ENCODE assay signal across 1 cellular context in the genomic region with DNA sequence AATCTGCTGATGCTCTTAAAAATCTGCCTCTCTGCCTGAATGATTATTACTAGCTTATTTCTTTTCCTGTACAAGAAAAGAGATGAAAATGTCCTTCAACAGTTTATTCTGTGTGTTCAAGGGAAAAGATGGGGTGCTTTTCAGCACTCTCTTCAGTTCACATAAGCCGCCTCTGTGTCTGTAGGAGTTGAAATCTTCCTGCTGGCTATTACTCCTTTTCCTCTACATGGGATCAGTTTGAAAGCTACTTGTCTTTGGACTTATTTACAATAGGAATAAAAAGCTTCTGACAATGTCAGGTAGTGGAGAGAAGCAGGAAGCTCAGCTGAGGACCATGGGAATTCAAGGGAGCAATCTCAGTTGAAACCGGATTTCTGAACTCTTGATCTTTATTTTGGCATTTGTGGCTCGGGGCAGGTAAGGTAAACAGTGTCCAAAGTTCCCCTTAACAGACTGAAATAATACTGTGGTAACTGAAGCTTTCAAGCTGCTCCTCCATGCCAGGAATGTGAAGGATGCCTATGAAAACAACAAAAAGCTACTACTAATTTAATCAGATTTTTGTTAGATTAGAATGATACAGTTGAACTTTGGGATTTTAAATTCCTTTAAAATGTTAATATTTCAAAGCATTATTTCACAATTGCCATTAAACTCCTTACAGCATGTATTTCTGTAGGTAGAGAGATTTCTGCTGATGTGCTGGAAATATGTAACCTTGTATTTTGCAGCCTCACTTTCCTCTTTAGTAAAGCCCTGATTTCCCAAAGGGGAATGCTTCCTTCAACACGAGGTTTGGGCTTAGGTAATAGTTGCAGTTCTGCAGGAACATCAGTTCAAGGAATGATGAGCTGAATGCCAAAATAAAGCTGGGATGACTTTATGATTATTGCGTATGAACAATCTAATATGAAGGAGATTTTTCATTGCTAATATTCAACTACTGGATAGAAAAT.
TF ChIP-seq lines count a peak whose summit lies in the region.

No MANE protein-coding gene starts in this region.

TF ChIP-seq in HepG2, 621 proteins besides CTCF, POLR2A, EP300 and RAD21 (continued from another document and continues in another):
- TF ChIP-seq, protein P1, sequence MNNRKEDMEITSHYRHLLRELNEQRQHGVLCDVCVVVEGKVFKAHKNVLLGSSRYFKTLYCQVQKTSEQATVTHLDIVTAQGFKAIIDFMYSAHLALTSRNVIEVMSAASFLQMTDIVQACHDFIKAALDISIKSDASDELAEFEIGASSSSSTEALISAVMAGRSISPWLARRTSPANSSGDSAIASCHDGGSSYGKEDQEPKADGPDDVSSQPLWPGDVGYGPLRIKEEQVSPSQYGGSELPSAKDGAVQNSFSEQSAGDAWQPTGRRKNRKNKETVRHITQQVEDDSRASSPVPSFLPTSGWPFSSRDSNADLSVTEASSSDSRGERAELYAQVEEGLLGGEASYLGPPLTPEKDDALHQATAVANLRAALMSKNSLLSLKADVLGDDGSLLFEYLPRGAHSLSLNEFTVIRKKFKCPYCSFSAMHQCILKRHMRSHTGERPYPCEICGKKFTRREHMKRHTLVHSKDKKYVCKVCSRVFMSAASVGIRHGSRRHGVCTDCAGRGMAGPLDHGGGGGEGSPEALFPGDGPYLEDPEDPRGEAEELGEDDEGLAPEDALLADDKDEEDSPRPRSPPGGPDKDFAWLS (CRISPR knock-in tag; IDR thresholded peaks at IDR 0.05; ENCODE audit: borderline replicate concordance), result no peak
- TF ChIP-seq ERF (CRISPR knock-in tag; IDR thresholded peaks at IDR 0.05) (peak; percentile 73; the same call in 1 of the 2 replicates), ZNF441 (CRISPR knock-in tag; IDR thresholded peaks at IDR 0.05; ENCODE audit: borderline replicate concordance) (no peak), ZNF562 (CRISPR knock-in tag; IDR thresholded peaks at IDR 0.05; ENCODE audit: borderline replicate concordance) (no peak), ZNF234 (CRISPR knock-in tag; conservative IDR thresholded peaks at IDR 0.05) (no peak), SAP130 (CRISPR knock-in tag; IDR thresholded peaks at IDR 0.05; ENCODE audit: low read depth) (peak; percentile 81), ZNF598 (CRISPR knock-in tag; IDR thresholded peaks at IDR 0.05; ENCODE audit: borderline replicate concordance) (no peak), ZNF614 (CRISPR knock-in tag; IDR thresholded peaks at IDR 0.05; ENCODE audit: borderline replicate concordance) (peak; percentile 65; the same call in 1 of the 2 replicates), ZNF329 (CRISPR knock-in tag; IDR thresholded peaks at IDR 0.05; ENCODE audit: low read depth) (no peak), SMARCE1 (IDR thresholded peaks at IDR 0.05; ENCODE audit: borderline replicate concordance) (no peak), ZSCAN9 (CRISPR knock-in tag; IDR thresholded peaks at IDR 0.05; ENCODE audit: borderline replicate concordance) (no peak), DMTF1 (CRISPR knock-in tag; IDR thresholded peaks at IDR 0.05) (no peak), MAFF (IDR thresholded peaks at IDR 0.05; ENCODE audit: low read depth, low read length) (no peak; the same call in 1 of the 2 replicates), ZNF878 (CRISPR knock-in tag; IDR thresholded peaks at IDR 0.05) (peak; percentile 55; the same call in 1 of the 2 replicates), RBAK (CRISPR knock-in tag; IDR thresholded peaks at IDR 0.05) (0 out of 2 replicates have a peak, but pooled peaks have one; percentile 50), ZSCAN22 (CRISPR knock-in tag; IDR thresholded peaks at IDR 0.05) (no peak), KDM3A (CRISPR knock-in tag; IDR thresholded peaks at IDR 0.05; ENCODE audit: low read depth) (no peak), TAF1 (CRISPR knock-in tag; IDR thresholded peaks at IDR 0.05) (no peak), MLLT10 (CRISPR knock-in tag; IDR thresholded peaks at IDR 0.05) (no peak), ZNF839 (CRISPR knock-in tag; IDR thresholded peaks at IDR 0.05; ENCODE audit: borderline replicate concordance) (no peak), MIXL1 (CRISPR knock-in tag; IDR thresholded peaks at IDR 0.05) (0 out of 2 replicates have a peak, but pooled peaks have one; percentile 39), ELF3 (CRISPR knock-in tag; IDR thresholded peaks at IDR 0.05) (peak; percentile 91), ZNF205 (CRISPR knock-in tag; IDR thresholded peaks at IDR 0.05) (no peak), FOXA1 (IDR thresholded peaks at IDR 0.05) (no peak), FOXA1 (CRISPR knock-in tag; IDR thresholded peaks at IDR 0.05) (peak; percentile 77), ZNF138 (CRISPR knock-in tag; IDR thresholded peaks at IDR 0.05; ENCODE audit: low read depth) (no peak), NAIF1 (CRISPR knock-in tag; IDR thresholded peaks at IDR 0.05; ENCODE audit: borderline replicate concordance) (no peak), KAT7 (CRISPR knock-in tag; IDR thresholded peaks at IDR 0.05; ENCODE audit: borderline replicate concordance) (no peak), MED8 (CRISPR knock-in tag; IDR thresholded peaks at IDR 0.05; ENCODE audit: insufficient replicate concordance) (no peak), CHD2 (IDR thresholded peaks at IDR 0.05; ENCODE audit: low read depth, low read length) (no peak), MZF1 (CRISPR knock-in tag; IDR thresholded peaks at IDR 0.05; ENCODE audit: borderline replicate concordance) (no peak), ZNF75D (CRISPR knock-in tag; IDR thresholded peaks at IDR 0.05; ENCODE audit: borderline replicate concordance) (no peak)
- TF ChIP-seq, protein P2, sequence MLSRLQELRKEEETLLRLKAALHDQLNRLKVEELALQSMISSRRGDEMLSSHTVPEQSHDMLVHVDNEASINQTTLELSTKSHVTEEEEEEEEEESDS (CRISPR knock-in tag; IDR thresholded peaks at IDR 0.05; ENCODE audit: borderline replicate concordance), result no peak
- TF ChIP-seq, protein P3, sequence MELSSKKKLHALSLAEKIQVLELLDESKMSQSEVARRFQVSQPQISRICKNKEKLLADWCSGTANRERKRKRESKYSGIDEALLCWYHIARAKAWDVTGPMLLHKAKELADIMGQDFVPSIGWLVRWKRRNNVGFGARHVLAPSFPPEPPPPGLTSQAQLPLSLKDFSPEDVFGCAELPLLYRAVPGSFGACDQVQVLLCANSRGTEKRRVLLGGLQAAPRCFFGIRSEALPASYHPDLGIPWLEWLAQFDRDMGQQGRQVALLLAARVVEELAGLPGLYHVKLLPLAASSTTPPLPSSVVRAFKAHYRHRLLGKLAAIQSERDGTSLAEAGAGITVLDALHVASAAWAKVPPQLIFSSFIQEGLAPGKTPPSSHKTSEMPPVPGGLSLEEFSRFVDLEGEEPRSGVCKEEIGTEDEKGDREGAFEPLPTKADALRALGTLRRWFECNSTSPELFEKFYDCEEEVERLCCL (CRISPR knock-in tag; IDR thresholded peaks at IDR 0.05; ENCODE audit: borderline replicate concordance), result no peak
- TF ChIP-seq, protein P4, sequence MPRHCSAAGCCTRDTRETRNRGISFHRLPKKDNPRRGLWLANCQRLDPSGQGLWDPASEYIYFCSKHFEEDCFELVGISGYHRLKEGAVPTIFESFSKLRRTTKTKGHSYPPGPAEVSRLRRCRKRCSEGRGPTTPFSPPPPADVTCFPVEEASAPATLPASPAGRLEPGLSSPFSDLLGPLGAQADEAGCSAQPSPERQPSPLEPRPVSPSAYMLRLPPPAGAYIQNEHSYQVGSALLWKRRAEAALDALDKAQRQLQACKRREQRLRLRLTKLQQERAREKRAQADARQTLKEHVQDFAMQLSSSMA (CRISPR knock-in tag; IDR thresholded peaks at IDR 0.05), result no peak
- TF ChIP-seq, protein P5, sequence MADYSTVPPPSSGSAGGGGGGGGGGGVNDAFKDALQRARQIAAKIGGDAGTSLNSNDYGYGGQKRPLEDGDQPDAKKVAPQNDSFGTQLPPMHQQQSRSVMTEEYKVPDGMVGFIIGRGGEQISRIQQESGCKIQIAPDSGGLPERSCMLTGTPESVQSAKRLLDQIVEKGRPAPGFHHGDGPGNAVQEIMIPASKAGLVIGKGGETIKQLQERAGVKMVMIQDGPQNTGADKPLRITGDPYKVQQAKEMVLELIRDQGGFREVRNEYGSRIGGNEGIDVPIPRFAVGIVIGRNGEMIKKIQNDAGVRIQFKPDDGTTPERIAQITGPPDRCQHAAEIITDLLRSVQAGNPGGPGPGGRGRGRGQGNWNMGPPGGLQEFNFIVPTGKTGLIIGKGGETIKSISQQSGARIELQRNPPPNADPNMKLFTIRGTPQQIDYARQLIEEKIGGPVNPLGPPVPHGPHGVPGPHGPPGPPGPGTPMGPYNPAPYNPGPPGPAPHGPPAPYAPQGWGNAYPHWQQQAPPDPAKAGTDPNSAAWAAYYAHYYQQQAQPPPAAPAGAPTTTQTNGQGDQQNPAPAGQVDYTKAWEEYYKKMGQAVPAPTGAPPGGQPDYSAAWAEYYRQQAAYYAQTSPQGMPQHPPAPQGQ (CRISPR knock-in tag; IDR thresholded peaks at IDR 0.05; ENCODE audit: borderline replicate concordance), result no peak
- TF ChIP-seq, protein P6, sequence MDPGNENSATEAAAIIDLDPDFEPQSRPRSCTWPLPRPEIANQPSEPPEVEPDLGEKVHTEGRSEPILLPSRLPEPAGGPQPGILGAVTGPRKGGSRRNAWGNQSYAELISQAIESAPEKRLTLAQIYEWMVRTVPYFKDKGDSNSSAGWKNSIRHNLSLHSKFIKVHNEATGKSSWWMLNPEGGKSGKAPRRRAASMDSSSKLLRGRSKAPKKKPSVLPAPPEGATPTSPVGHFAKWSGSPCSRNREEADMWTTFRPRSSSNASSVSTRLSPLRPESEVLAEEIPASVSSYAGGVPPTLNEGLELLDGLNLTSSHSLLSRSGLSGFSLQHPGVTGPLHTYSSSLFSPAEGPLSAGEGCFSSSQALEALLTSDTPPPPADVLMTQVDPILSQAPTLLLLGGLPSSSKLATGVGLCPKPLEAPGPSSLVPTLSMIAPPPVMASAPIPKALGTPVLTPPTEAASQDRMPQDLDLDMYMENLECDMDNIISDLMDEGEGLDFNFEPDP (CRISPR knock-in tag; conservative IDR thresholded peaks at IDR 0.05), result no peak
- TF ChIP-seq, protein P7, sequence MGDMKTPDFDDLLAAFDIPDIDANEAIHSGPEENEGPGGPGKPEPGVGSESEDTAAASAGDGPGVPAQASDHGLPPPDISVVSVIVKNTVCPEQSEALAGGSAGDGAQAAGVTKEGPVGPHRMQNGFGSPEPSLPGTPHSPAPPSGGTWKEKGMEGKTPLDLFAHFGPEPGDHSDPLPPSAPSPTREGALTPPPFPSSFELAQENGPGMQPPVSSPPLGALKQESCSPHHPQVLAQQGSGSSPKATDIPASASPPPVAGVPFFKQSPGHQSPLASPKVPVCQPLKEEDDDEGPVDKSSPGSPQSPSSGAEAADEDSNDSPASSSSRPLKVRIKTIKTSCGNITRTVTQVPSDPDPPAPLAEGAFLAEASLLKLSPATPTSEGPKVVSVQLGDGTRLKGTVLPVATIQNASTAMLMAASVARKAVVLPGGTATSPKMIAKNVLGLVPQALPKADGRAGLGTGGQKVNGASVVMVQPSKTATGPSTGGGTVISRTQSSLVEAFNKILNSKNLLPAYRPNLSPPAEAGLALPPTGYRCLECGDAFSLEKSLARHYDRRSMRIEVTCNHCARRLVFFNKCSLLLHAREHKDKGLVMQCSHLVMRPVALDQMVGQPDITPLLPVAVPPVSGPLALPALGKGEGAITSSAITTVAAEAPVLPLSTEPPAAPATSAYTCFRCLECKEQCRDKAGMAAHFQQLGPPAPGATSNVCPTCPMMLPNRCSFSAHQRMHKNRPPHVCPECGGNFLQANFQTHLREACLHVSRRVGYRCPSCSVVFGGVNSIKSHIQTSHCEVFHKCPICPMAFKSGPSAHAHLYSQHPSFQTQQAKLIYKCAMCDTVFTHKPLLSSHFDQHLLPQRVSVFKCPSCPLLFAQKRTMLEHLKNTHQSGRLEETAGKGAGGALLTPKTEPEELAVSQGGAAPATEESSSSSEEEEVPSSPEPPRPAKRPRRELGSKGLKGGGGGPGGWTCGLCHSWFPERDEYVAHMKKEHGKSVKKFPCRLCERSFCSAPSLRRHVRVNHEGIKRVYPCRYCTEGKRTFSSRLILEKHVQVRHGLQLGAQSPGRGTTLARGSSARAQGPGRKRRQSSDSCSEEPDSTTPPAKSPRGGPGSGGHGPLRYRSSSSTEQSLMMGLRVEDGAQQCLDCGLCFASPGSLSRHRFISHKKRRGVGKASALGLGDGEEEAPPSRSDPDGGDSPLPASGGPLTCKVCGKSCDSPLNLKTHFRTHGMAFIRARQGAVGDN (CRISPR knock-in tag; IDR thresholded peaks at IDR 0.05), result no peak
